Comparison of ENCODE assay signal across 28 cellular contexts in genomic region chr20:4100679-4101078, GRCh38. TPM values are rescaled to one million over a fixed set of nuclear protein-coding genes. Genes with fewer than 3 reads are reported as not detected.
DNase-seq lines count a peak whose midpoint lies in the region; ATAC-seq and TF ChIP-seq lines count a peak whose summit lies in the region.
"Had no signal": no experiment of that assay in that cellular context is flagged by ENCODE, and none has a peak within 500 bp of the region (broad histone marks: within the 10 kb centered on the region; RNA-seq: fewer than 3 reads in every experiment).

No MANE protein-coding gene starts in this region.

- DNase-seq in activated CD8-positive, alpha-beta T cell treated with anti-CD3 and anti-CD28 coated beads for 36 hours: no peak
- no peak for DNase-seq in activated CD8-positive, alpha-beta T cell treated with anti-CD3 and anti-CD28 coated beads, Interleukin-2, amount 10 ng/mL, durations not matched to agents 7 days and 5 days
- DNase-seq in LHCN-M2 (ENCODE audit: low read depth) (peak; percentile 49), epithelial cell of prostate (ENCODE audit: low read depth, low spot score) (no peak), DMS 273 (lab: John Stamatoyannopoulos, UW; ENCODE audit: unreplicated experiment) (no peak)
- no peak for DNase-seq in stimulated activated effector memory CD8-positive, alpha-beta T cell treated with anti-CD3 and anti-CD28 coated beads, Interleukin-12 subunit alpha, Interleukin-12 subunit beta, amount 100 ng/mL, for 72 hours (ENCODE audit: low spot score in 2 of 2)
- no peak for DNase-seq in activated CD8-positive, alpha-beta memory T cell treated with anti-CD3 and anti-CD28 coated beads, Interleukin-2, amount 10 ng/mL, durations not matched to agents 7 days and 5 days
- DNase-seq: activated gamma-delta T cell; CD8-positive, alpha-beta T cell; DMS153; dorsolateral prefrontal cortex; left ventricle myocardium inferior; naive B cell; NCI-H1092 treated with DMSO at 0.1 percent for 48 hours; NCI-H187 treated with DMSO at 0.1 percent for 48 hours; NCI-H524 treated with DMSO at 0.1 percent for 48 hours; SHP77 treated with DMSO at 0.1 percent for 48 hours; stimulated activated CD4-positive, alpha-beta T cell treated with anti-CD3 and anti-CD28 coated beads, Interleukin-4, amount 100 ng/mL, for 4 hours; stimulated activated naive B cell treated with anti-CD40 and anti-IgM and Interleukin-4, amounts not matched to agents 10 μg/mL and 1 μg/mL and 100 μg/mL, for 72 hours; SW 1271; T1000; WERI-Rb-1 had no signal

- TF ChIP-seq CTCF in activated CD8-positive, alpha-beta T cell treated with anti-CD3 and anti-CD28 coated beads for 36 hours (IDR thresholded peaks at IDR 0.05): no peak

- H3K27me3 Mint-ChIP-seq in activated CD8-positive, alpha-beta T cell treated with anti-CD3 and anti-CD28 coated beads for 36 hours: peaks cover 3% of the 10 kb centered on the region
- H3K27me3 Mint-ChIP-seq in activated CD8-positive, alpha-beta T cell treated with anti-CD3 and anti-CD28 coated beads, Interleukin-2, amount 10 ng/mL, durations not matched to agents 7 days and 5 days (ENCODE audit: low read depth): peaks cover 19% of the 10 kb centered on the region
- H3K27me3 Mint-ChIP-seq in activated CD8-positive, alpha-beta memory T cell treated with anti-CD3 and anti-CD28 coated beads, Interleukin-2, amount 10 ng/mL, durations not matched to agents 7 days and 5 days: peaks cover 24% of the 10 kb centered on the region

- intact Hi-C loops in activated CD8-positive, alpha-beta T cell treated with anti-CD3 and anti-CD28 coated beads for 36 hours (cut with micrococcal nuclease): no loop called here

- H3K4me3 Mint-ChIP-seq in activated CD8-positive, alpha-beta T cell treated with anti-CD3 and anti-CD28 coated beads for 36 hours: no peak overlapping the region
- no peak overlapping the region for H3K4me3 Mint-ChIP-seq in activated CD8-positive, alpha-beta T cell treated with anti-CD3 and anti-CD28 coated beads, Interleukin-2, amount 10 ng/mL, durations not matched to agents 7 days and 5 days
- H3K4me3 Mint-ChIP-seq in stimulated activated effector memory CD8-positive, alpha-beta T cell treated with anti-CD3 and anti-CD28 coated beads, Interleukin-12 subunit alpha, Interleukin-12 subunit beta, amount 100 ng/mL, for 72 hours: no peak overlapping the region
- H3K4me3 Mint-ChIP-seq in activated CD8-positive, alpha-beta memory T cell treated with anti-CD3 and anti-CD28 coated beads, Interleukin-2, amount 10 ng/mL, durations not matched to agents 7 days and 5 days: no peak overlapping the region
- H3K4me3 Mint-ChIP-seq: B cell; CD8-positive, alpha-beta T cell; stimulated activated naive B cell treated with anti-CD40 and anti-IgM and Interleukin-4, amounts not matched to agents 10 μg/mL and 1 μg/mL and 100 μg/mL, for 72 hours had no signal

- CTCF ChIA-PET in activated CD8-positive, alpha-beta T cell treated with anti-CD3 and anti-CD28 coated beads for 36 hours (lab: Charles Lee): interaction anchor here (1.5 kb wide), 1 partner anchor 8 kb away, joined by 5 read pairs; no protein-coding TSS in a partner anchor
- CTCF ChIA-PET in activated CD8-positive, alpha-beta T cell treated with anti-CD3 and anti-CD28 coated beads, Interleukin-2, amount 10 ng/mL, durations not matched to agents 7 days and 5 days (lab: Charles Lee): no interaction called here
- CTCF ChIA-PET in activated CD8-positive, alpha-beta memory T cell treated with anti-CD3 and anti-CD28 coated beads, Interleukin-2, amount 10 ng/mL, durations not matched to agents 7 days and 5 days (lab: Charles Lee): interaction anchor here (1.4 kb wide), 1 partner anchor 16 kb away, joined by 3 read pairs; no protein-coding TSS in a partner anchor

- no peaks in the 10 kb centered on the region for H3K36me3 Mint-ChIP-seq in activated CD8-positive, alpha-beta T cell treated with anti-CD3 and anti-CD28 coated beads for 36 hours (ENCODE audit: low read depth)
- H3K36me3 Mint-ChIP-seq in activated CD8-positive, alpha-beta T cell treated with anti-CD3 and anti-CD28 coated beads, Interleukin-2, amount 10 ng/mL, durations not matched to agents 7 days and 5 days (ENCODE audit: low read depth): no peaks in the 10 kb centered on the region
- no peaks in the 10 kb centered on the region for H3K36me3 Mint-ChIP-seq in stimulated activated effector memory CD8-positive, alpha-beta T cell treated with anti-CD3 and anti-CD28 coated beads, Interleukin-12 subunit alpha, Interleukin-12 subunit beta, amount 100 ng/mL, for 72 hours
- no peaks in the 10 kb centered on the region for H3K36me3 Mint-ChIP-seq in activated CD8-positive, alpha-beta memory T cell treated with anti-CD3 and anti-CD28 coated beads, Interleukin-2, amount 10 ng/mL, durations not matched to agents 7 days and 5 days
- H3K36me3 Mint-ChIP-seq: CD8-positive, alpha-beta T cell; stimulated activated naive B cell treated with anti-CD40 and anti-IgM and Interleukin-4, amounts not matched to agents 10 μg/mL and 1 μg/mL and 100 μg/mL, for 72 hours had no signal

- H3K27ac Mint-ChIP-seq in activated CD8-positive, alpha-beta T cell treated with anti-CD3 and anti-CD28 coated beads for 36 hours: no peak overlapping the region
- no peak overlapping the region for H3K27ac Mint-ChIP-seq in activated CD8-positive, alpha-beta T cell treated with anti-CD3 and anti-CD28 coated beads, Interleukin-2, amount 10 ng/mL, durations not matched to agents 7 days and 5 days
- H3K27ac Mint-ChIP-seq in stimulated activated effector memory CD8-positive, alpha-beta T cell treated with anti-CD3 and anti-CD28 coated beads, Interleukin-12 subunit alpha, Interleukin-12 subunit beta, amount 100 ng/mL, for 72 hours: no peak overlapping the region
- H3K27ac Mint-ChIP-seq in activated CD8-positive, alpha-beta memory T cell treated with anti-CD3 and anti-CD28 coated beads, Interleukin-2, amount 10 ng/mL, durations not matched to agents 7 days and 5 days: no peak overlapping the region
- H3K27ac Mint-ChIP-seq: B cell; CD8-positive, alpha-beta T cell; naive B cell; progenitor cell of endocrine pancreas; stimulated activated naive B cell treated with anti-CD40 and anti-IgM and Interleukin-4, amounts not matched to agents 10 μg/mL and 1 μg/mL and 100 μg/mL, for 72 hours had no signal

- no peaks in the 10 kb centered on the region for H3K4me1 Mint-ChIP-seq in activated CD8-positive, alpha-beta T cell treated with anti-CD3 and anti-CD28 coated beads for 36 hours (ENCODE audit: low read depth)
- H3K4me1 Mint-ChIP-seq in activated CD8-positive, alpha-beta T cell treated with anti-CD3 and anti-CD28 coated beads, Interleukin-2, amount 10 ng/mL, durations not matched to agents 7 days and 5 days (ENCODE audit: low read depth): no peaks in the 10 kb centered on the region
- H3K4me1 Mint-ChIP-seq in stimulated activated effector memory CD8-positive, alpha-beta T cell treated with anti-CD3 and anti-CD28 coated beads, Interleukin-12 subunit alpha, Interleukin-12 subunit beta, amount 100 ng/mL, for 72 hours: no peaks in the 10 kb centered on the region
- no peaks in the 10 kb centered on the region for H3K4me1 Mint-ChIP-seq in activated CD8-positive, alpha-beta memory T cell treated with anti-CD3 and anti-CD28 coated beads, Interleukin-2, amount 10 ng/mL, durations not matched to agents 7 days and 5 days
- H3K4me1 Mint-ChIP-seq: naive B cell had no signal

- POLR2A ChIA-PET in activated CD8-positive, alpha-beta T cell treated with anti-CD3 and anti-CD28 coated beads for 36 hours (lab: Charles Lee): interaction anchor here (0.6 kb wide), 1 partner anchor 134 kb away, joined by 4 read pairs; no protein-coding TSS in a partner anchor
- POLR2A ChIA-PET in activated CD8-positive, alpha-beta T cell treated with anti-CD3 and anti-CD28 coated beads, Interleukin-2, amount 10 ng/mL, durations not matched to agents 7 days and 5 days (lab: Charles Lee): no interaction called here

- H3K27ac ChIP-seq in epithelial cell of prostate: peak overlapping the region; percentile 49
- H3K27ac ChIP-seq: dorsolateral prefrontal cortex, left ventricle myocardium inferior, neutrophil, thoracic aorta, WERI-Rb-1 had no signal

- ATAC-seq in activated CD8-positive, alpha-beta T cell treated with anti-CD3 and anti-CD28 coated beads for 36 hours: peak; percentile 55
- no peak for ATAC-seq in activated CD8-positive, alpha-beta T cell treated with anti-CD3 and anti-CD28 coated beads, Interleukin-2, amount 10 ng/mL, durations not matched to agents 7 days and 5 days
- ATAC-seq in stimulated activated effector memory CD8-positive, alpha-beta T cell treated with anti-CD3 and anti-CD28 coated beads, Interleukin-12 subunit alpha, Interleukin-12 subunit beta, amount 100 ng/mL, for 72 hours: peak; percentile 34
- no peak for ATAC-seq in HG03139 (IDR thresholded peaks at IDR 0.05; ENCODE audit: unreplicated experiment)
- ATAC-seq in activated CD8-positive, alpha-beta memory T cell treated with anti-CD3 and anti-CD28 coated beads, Interleukin-2, amount 10 ng/mL, durations not matched to agents 7 days and 5 days: no peak
- ATAC-seq: CD8-positive, alpha-beta T cell; sciatic nerve; stimulated activated naive B cell treated with anti-CD40 and anti-IgM and Interleukin-4, amounts not matched to agents 10 μg/mL and 1 μg/mL and 100 μg/mL, for 72 hours had no signal

- no peaks in the 10 kb centered on the region for H3K9me3 Mint-ChIP-seq in activated CD8-positive, alpha-beta T cell treated with anti-CD3 and anti-CD28 coated beads for 36 hours
- H3K9me3 Mint-ChIP-seq in activated CD8-positive, alpha-beta T cell treated with anti-CD3 and anti-CD28 coated beads, Interleukin-2, amount 10 ng/mL, durations not matched to agents 7 days and 5 days (ENCODE audit: insufficient read depth): peaks cover 1% of the 10 kb centered on the region
- no peaks in the 10 kb centered on the region for H3K9me3 Mint-ChIP-seq in stimulated activated effector memory CD8-positive, alpha-beta T cell treated with anti-CD3 and anti-CD28 coated beads, Interleukin-12 subunit alpha, Interleukin-12 subunit beta, amount 100 ng/mL, for 72 hours
- no peaks in the 10 kb centered on the region for H3K9me3 Mint-ChIP-seq in activated CD8-positive, alpha-beta memory T cell treated with anti-CD3 and anti-CD28 coated beads, Interleukin-2, amount 10 ng/mL, durations not matched to agents 7 days and 5 days (ENCODE audit: low read depth)
- H3K9me3 Mint-ChIP-seq: CD8-positive, alpha-beta T cell; stimulated activated naive B cell treated with anti-CD40 and anti-IgM and Interleukin-4, amounts not matched to agents 10 μg/mL and 1 μg/mL and 100 μg/mL, for 72 hours had no signal

RNA-seq across cellular contexts. Expression of gene SMOX, which starts 47.9 kb away (rescaled TPM):
- 1 to 10 TPM; 7.0 to 8.4 TPM for total RNA-seq in activated CD8-positive, alpha-beta T cell treated with anti-CD3 and anti-CD28 coated beads for 36 hours
- total RNA-seq in activated CD8-positive, alpha-beta T cell treated with anti-CD3 and anti-CD28 coated beads, Interleukin-2, amount 10 ng/mL, durations not matched to agents 7 days and 5 days: 1 to 10 TPM; 1.3 to 1.7 TPM
- 15.6 and 16.7 TPM in 2 replicates for total RNA-seq in LHCN-M2 (2014; rRNA removed)
- 5.8 TPM for polyA plus RNA-seq in LHCN-M2 (2012)
- total RNA-seq in activated CD8-positive, alpha-beta memory T cell treated with anti-CD3 and anti-CD28 coated beads, Interleukin-2, amount 10 ng/mL, durations not matched to agents 7 days and 5 days: 10 to 100 TPM in 1 of 2 experiments, 1 to 10 TPM in 1; 3.3 to 15.8 TPM
- total RNA-seq: B cell had no signal

Comparison
In these comparisons a context has a peak if more than half of its experiments do, and no peak if none do; other contexts are left out.
1. ATAC-seq: peak in activated CD8-positive, alpha-beta T cell treated with anti-CD3 and anti-CD28 coated beads for 36 hours (single experiment) and stimulated activated effector memory CD8-positive, alpha-beta T cell treated with anti-CD3 and anti-CD28 coated beads, Interleukin-12 subunit alpha, Interleukin-12 subunit beta, amount 100 ng/mL, for 72 hours (single experiment); none in activated CD8-positive, alpha-beta T cell treated with anti-CD3 and anti-CD28 coated beads, Interleukin-2, amount 10 ng/mL, durations not matched to agents 7 days and 5 days (single experiment), HG03139 (single experiment) and activated CD8-positive, alpha-beta memory T cell treated with anti-CD3 and anti-CD28 coated beads, Interleukin-2, amount 10 ng/mL, durations not matched to agents 7 days and 5 days (single experiment).